ENCODE assay signal across 1 cellular context in the genomic region with DNA sequence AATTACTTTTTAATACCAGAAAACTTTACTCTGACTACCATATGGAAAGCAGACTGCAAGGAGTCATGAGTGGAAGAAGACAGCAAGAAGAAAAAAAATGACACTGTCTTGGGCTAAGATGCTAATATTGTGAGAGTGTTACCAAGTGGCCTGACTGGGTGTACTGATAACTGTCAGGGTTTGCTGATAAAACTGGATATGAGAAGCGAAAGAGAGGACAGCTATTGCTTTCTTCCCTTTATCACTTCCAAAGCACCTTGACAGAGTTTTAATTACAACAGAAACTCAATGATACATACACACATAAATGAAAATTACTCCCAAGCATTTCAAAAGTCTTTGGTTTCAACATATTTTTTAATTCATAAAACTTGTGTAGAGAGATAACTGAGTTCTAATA.
A peak's percentile ranks its signal among the peaks of the same experiment; 100 is the strongest.
TF ChIP-seq lines count a peak whose summit lies in the region.

No MANE protein-coding gene starts in this region.

TF ChIP-seq in K562, 482 proteins besides CTCF, POLR2A, EP300 and RAD21 (continued from another document):
- TF ChIP-seq TRIM28 (IDR thresholded peaks at IDR 0.05) (no peak), JUNB (CRISPR knock-in tag; conservative IDR thresholded peaks at IDR 0.05) (no peak), ESRRB (CRISPR knock-in tag; IDR thresholded peaks at IDR 0.05; ENCODE audit: borderline replicate concordance) (no peak), FOXJ3 (CRISPR knock-in tag; IDR thresholded peaks at IDR 0.05) (no peak), NUFIP1 (IDR thresholded peaks at IDR 0.05; ENCODE audit: partially characterized antibody) (no peak), DPF2 (IDR thresholded peaks at IDR 0.05) (peak; percentile 94), BDP1 (IDR thresholded peaks at IDR 0.05; ENCODE audit: insufficient read depth, insufficient read length) (no peak), SMC3 (conservative IDR thresholded peaks at IDR 0.05; ENCODE audit: insufficient read depth, low read depth, low read length) (no peak), ZNF146 (CRISPR knock-in tag; IDR thresholded peaks at IDR 0.05; ENCODE audit: unreplicated experiment) (no peak), LARP7 (IDR thresholded peaks at IDR 0.05) (no peak), BACH1 (tag; IDR thresholded peaks at IDR 0.05) (no peak), IRF2 (CRISPR knock-in tag; IDR thresholded peaks at IDR 0.05) (no peak), MCM5 (IDR thresholded peaks at IDR 0.05; ENCODE audit: low read depth) (no peak), FOS (IDR thresholded peaks at IDR 0.05; ENCODE audit: extremely low read depth, insufficient read length) (no peak), JUN (IDR thresholded peaks at IDR 0.05; ENCODE audit: borderline replicate concordance, low read depth, low read length) (no peak), JUN (CRISPR knock-in tag; IDR thresholded peaks at IDR 0.05; ENCODE audit: borderline replicate concordance) (no peak), BRF1 (IDR thresholded peaks at IDR 0.05; ENCODE audit: borderline replicate concordance, extremely low read depth, insufficient read length) (no peak), ZFX (CRISPR knock-in tag; IDR thresholded peaks at IDR 0.05) (no peak), POLR2AphosphoS2 (IDR thresholded peaks at IDR 0.05; ENCODE audit: low read length) (no peak), BHLHE40 (IDR thresholded peaks at IDR 0.05; ENCODE audit: low read length) (no peak), HDAC1 (IDR thresholded peaks at IDR 0.05) (no peak), SNIP1 (IDR thresholded peaks at IDR 0.05; ENCODE audit: low read depth) (no peak), MAFG (tag; conservative IDR thresholded peaks at IDR 0.05) (0 out of 2 replicates have a peak, but pooled peaks have one; percentile 18), MAZ (CRISPR knock-in tag; conservative IDR thresholded peaks at IDR 0.05 in 1 of 2, IDR thresholded peaks at IDR 0.05 in 1 of 2) (0 out of 4 replicates have a peak, but pooled peaks of 1 of the 2 experiments have one; percentile 13)
- TF ChIP-seq, protein P1, sequence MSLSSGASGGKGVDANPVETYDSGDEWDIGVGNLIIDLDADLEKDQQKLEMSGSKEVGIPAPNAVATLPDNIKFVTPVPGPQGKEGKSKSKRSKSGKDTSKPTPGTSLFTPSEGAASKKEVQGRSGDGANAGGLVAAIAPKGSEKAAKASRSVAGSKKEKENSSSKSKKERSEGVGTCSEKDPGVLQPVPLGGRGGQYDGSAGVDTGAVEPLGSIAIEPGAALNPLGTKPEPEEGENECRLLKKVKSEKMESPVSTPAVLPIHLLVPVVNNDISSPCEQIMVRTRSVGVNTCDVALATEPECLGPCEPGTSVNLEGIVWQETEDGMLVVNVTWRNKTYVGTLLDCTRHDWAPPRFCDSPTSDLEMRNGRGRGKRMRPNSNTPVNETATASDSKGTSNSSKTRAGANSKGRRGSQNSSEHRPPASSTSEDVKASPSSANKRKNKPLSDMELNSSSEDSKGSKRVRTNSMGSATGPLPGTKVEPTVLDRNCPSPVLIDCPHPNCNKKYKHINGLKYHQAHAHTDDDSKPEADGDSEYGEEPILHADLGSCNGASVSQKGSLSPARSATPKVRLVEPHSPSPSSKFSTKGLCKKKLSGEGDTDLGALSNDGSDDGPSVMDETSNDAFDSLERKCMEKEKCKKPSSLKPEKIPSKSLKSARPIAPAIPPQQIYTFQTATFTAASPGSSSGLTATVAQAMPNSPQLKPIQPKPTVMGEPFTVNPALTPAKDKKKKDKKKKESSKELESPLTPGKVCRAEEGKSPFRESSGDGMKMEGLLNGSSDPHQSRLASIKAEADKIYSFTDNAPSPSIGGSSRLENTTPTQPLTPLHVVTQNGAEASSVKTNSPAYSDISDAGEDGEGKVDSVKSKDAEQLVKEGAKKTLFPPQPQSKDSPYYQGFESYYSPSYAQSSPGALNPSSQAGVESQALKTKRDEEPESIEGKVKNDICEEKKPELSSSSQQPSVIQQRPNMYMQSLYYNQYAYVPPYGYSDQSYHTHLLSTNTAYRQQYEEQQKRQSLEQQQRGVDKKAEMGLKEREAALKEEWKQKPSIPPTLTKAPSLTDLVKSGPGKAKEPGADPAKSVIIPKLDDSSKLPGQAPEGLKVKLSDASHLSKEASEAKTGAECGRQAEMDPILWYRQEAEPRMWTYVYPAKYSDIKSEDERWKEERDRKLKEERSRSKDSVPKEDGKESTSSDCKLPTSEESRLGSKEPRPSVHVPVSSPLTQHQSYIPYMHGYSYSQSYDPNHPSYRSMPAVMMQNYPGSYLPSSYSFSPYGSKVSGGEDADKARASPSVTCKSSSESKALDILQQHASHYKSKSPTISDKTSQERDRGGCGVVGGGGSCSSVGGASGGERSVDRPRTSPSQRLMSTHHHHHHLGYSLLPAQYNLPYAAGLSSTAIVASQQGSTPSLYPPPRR (CRISPR knock-in tag; IDR thresholded peaks at IDR 0.05; ENCODE audit: borderline replicate concordance), result no peak
- TF ChIP-seq, protein P2, sequence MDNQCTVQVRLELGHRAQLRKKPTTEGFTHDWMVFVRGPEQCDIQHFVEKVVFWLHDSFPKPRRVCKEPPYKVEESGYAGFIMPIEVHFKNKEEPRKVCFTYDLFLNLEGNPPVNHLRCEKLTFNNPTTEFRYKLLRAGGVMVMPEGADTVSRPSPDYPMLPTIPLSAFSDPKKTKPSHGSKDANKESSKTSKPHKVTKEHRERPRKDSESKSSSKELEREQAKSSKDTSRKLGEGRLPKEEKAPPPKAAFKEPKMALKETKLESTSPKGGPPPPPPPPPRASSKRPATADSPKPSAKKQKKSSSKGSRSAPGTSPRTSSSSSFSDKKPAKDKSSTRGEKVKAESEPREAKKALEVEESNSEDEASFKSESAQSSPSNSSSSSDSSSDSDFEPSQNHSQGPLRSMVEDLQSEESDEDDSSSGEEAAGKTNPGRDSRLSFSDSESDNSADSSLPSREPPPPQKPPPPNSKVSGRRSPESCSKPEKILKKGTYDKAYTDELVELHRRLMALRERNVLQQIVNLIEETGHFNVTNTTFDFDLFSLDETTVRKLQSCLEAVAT (IDR thresholded peaks at IDR 0.05), result no peak
- TF ChIP-seq, protein P3, sequence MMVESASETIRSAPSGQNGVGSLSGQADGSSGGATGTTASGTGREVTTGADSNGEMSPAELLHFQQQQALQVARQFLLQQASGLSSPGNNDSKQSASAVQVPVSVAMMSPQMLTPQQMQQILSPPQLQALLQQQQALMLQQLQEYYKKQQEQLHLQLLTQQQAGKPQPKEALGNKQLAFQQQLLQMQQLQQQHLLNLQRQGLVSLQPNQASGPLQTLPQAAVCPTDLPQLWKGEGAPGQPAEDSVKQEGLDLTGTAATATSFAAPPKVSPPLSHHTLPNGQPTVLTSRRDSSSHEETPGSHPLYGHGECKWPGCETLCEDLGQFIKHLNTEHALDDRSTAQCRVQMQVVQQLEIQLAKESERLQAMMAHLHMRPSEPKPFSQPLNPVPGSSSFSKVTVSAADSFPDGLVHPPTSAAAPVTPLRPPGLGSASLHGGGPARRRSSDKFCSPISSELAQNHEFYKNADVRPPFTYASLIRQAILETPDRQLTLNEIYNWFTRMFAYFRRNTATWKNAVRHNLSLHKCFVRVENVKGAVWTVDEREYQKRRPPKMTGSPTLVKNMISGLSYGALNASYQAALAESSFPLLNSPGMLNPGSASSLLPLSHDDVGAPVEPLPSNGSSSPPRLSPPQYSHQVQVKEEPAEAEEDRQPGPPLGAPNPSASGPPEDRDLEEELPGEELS (CRISPR knock-in tag; IDR thresholded peaks at IDR 0.05; ENCODE audit: borderline replicate concordance), result no peak
- TF ChIP-seq, protein P4, sequence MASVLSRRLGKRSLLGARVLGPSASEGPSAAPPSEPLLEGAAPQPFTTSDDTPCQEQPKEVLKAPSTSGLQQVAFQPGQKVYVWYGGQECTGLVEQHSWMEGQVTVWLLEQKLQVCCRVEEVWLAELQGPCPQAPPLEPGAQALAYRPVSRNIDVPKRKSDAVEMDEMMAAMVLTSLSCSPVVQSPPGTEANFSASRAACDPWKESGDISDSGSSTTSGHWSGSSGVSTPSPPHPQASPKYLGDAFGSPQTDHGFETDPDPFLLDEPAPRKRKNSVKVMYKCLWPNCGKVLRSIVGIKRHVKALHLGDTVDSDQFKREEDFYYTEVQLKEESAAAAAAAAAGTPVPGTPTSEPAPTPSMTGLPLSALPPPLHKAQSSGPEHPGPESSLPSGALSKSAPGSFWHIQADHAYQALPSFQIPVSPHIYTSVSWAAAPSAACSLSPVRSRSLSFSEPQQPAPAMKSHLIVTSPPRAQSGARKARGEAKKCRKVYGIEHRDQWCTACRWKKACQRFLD (CRISPR knock-in tag; IDR thresholded peaks at IDR 0.05), result 0 out of 2 replicates have a peak, but pooled peaks have one; percentile 38
- TF ChIP-seq, protein P5, sequence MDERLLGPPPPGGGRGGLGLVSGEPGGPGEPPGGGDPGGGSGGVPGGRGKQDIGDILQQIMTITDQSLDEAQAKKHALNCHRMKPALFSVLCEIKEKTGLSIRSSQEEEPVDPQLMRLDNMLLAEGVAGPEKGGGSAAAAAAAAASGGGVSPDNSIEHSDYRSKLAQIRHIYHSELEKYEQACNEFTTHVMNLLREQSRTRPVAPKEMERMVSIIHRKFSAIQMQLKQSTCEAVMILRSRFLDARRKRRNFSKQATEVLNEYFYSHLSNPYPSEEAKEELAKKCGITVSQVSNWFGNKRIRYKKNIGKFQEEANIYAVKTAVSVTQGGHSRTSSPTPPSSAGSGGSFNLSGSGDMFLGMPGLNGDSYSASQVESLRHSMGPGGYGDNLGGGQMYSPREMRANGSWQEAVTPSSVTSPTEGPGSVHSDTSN (CRISPR knock-in tag; IDR thresholded peaks at IDR 0.05; ENCODE audit: low read depth), result no peak
- TF ChIP-seq, protein P5 (tag; conservative IDR thresholded peaks at IDR 0.05; ENCODE audit: low read depth), result peak; percentile 31; the same call in 1 of the 2 replicates
- TF ChIP-seq, protein P6, sequence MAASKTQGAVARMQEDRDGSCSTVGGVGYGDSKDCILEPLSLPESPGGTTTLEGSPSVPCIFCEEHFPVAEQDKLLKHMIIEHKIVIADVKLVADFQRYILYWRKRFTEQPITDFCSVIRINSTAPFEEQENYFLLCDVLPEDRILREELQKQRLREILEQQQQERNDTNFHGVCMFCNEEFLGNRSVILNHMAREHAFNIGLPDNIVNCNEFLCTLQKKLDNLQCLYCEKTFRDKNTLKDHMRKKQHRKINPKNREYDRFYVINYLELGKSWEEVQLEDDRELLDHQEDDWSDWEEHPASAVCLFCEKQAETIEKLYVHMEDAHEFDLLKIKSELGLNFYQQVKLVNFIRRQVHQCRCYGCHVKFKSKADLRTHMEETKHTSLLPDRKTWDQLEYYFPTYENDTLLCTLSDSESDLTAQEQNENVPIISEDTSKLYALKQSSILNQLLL (CRISPR knock-in tag; IDR thresholded peaks at IDR 0.05; ENCODE audit: borderline replicate concordance), result no peak
- TF ChIP-seq, protein P7, sequence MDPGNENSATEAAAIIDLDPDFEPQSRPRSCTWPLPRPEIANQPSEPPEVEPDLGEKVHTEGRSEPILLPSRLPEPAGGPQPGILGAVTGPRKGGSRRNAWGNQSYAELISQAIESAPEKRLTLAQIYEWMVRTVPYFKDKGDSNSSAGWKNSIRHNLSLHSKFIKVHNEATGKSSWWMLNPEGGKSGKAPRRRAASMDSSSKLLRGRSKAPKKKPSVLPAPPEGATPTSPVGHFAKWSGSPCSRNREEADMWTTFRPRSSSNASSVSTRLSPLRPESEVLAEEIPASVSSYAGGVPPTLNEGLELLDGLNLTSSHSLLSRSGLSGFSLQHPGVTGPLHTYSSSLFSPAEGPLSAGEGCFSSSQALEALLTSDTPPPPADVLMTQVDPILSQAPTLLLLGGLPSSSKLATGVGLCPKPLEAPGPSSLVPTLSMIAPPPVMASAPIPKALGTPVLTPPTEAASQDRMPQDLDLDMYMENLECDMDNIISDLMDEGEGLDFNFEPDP (CRISPR knock-in tag; IDR thresholded peaks at IDR 0.05), result no peak
